In the genomic region with DNA sequence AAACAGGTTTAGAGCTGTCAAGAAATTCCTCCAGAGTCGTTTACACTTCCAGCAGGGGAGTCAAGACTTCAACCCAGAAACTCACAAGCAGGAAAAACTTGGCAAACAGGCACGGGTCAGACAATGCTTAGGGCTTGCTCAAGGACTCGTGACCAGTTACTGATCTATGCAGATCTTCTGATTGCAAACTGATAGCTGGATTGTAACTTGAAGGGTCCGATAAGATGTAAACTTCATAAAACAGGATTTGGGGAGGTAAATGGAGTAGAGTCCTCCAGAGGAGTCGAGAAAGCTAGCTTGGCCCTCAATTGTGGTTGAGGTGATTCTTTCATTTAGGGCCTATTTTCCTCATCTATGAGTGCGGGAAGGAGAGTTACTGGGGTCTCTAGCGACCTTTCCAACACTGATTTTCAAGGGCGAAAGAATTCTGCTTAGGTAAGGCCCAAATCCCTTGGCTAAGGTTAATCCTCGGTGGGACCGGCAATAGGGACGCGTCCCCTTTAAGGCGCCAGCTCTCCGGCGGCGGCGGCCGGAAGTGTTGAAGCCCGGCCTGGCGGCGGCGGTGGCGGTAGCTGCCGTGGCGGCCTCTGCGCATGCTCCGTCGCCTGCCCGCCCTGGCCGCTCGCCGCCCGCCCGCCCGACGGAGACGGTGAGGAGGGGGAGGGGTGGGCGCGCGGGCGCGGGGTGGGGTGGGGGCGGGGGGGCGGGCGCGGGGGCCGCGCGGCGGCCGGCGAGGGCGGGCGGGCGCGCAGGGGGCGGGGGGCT, we compare ENCODE assay signal across 2 cellular contexts.
TF ChIP-seq lines count a peak whose summit lies in the region.

A gene with protein sequence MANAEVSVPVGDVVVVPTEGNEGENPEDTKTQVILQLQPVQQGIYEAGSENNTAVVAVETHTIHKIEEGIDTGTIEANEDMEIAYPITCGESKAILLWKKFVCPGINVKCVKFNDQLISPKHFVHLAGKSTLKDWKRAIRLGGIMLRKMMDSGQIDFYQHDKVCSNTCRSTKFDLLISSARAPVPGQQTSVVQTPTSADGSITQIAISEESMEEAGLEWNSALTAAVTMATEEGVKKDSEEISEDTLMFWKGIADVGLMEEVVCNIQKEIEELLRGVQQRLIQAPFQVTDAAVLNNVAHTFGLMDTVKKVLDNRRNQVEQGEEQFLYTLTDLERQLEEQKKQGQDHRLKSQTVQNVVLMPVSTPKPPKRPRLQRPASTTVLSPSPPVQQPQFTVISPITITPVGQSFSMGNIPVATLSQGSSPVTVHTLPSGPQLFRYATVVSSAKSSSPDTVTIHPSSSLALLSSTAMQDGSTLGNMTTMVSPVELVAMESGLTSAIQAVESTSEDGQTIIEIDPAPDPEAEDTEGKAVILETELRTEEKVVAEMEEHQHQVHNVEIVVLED (plus strand): TSS at position 594 of the 765 bp plus-strand sequence. CDS start 14,829 bp downstream, outside the sequence.

TF ChIP-seq in HCT116, 20 proteins besides CTCF, POLR2A, EP300 and RAD21:
- TF ChIP-seq, protein P1, sequence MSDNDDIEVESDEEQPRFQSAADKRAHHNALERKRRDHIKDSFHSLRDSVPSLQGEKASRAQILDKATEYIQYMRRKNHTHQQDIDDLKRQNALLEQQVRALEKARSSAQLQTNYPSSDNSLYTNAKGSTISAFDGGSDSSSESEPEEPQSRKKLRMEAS (IDR thresholded peaks at IDR 0.05) = peak; percentile 77; the same call in 1 of the 2 replicates
- TF ChIP-seq SP1 (IDR thresholded peaks at IDR 0.05; ENCODE audit: low read depth) = peak; percentile 50
- TF ChIP-seq JUND (IDR thresholded peaks at IDR 0.05) = no peak
- TF ChIP-seq, protein P2, sequence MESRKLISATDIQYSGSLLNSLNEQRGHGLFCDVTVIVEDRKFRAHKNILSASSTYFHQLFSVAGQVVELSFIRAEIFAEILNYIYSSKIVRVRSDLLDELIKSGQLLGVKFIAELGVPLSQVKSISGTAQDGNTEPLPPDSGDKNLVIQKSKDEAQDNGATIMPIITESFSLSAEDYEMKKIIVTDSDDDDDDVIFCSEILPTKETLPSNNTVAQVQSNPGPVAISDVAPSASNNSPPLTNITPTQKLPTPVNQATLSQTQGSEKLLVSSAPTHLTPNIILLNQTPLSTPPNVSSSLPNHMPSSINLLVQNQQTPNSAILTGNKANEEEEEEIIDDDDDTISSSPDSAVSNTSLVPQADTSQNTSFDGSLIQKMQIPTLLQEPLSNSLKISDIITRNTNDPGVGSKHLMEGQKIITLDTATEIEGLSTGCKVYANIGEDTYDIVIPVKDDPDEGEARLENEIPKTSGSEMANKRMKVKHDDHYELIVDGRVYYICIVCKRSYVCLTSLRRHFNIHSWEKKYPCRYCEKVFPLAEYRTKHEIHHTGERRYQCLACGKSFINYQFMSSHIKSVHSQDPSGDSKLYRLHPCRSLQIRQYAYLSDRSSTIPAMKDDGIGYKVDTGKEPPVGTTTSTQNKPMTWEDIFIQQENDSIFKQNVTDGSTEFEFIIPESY (IDR thresholded peaks at IDR 0.05; ENCODE audit: extremely low read depth, insufficient replicate concordance, low read length) = peak; percentile 6
- TF ChIP-seq POLR2AphosphoS5 (IDR thresholded peaks at IDR 0.05; ENCODE audit: low read depth, low read length) = peak; percentile 26

TF ChIP-seq in SK-N-SH treated with all-trans-retinoic acid at 6 μM for 48 hours, 23 proteins besides CTCF, POLR2A, EP300 and RAD21 (continued from another document):
- no peak for TF ChIP-seq GLIS3 (CRISPR knock-in tag; IDR thresholded peaks at IDR 0.05)
TF ChIP-seq in SK-N-SH treated with all-trans-retinoic acid at 6 μM for 48 hours: peak in this region for 0.
